Comparison of ENCODE assay signal across 1 cellular context in the genomic region with DNA sequence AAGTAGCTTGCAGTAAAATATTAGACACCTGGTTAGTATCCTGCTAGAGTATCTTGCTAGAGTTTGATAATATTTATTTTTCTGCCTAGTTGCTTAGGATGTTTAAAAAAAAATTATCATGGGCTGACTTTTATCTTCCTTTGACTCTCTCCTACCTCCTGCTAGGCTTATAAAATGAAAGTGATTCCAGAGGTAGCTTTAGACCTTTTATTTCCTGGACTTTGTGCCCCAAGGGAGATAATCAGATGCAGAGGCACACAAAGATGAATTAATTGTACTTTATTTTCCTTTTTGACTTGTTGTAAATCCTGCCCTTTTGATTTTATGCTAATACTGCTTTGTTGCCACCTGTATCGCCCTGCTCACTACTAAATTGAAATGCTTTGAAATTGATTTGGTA.
TF ChIP-seq lines count a peak whose summit lies in the region.

No MANE protein-coding gene starts in this region.

TF ChIP-seq in HEK293, 187 proteins besides CTCF, POLR2A, EP300 and RAD21 (continued from another document):
- TF ChIP-seq, protein P1, sequence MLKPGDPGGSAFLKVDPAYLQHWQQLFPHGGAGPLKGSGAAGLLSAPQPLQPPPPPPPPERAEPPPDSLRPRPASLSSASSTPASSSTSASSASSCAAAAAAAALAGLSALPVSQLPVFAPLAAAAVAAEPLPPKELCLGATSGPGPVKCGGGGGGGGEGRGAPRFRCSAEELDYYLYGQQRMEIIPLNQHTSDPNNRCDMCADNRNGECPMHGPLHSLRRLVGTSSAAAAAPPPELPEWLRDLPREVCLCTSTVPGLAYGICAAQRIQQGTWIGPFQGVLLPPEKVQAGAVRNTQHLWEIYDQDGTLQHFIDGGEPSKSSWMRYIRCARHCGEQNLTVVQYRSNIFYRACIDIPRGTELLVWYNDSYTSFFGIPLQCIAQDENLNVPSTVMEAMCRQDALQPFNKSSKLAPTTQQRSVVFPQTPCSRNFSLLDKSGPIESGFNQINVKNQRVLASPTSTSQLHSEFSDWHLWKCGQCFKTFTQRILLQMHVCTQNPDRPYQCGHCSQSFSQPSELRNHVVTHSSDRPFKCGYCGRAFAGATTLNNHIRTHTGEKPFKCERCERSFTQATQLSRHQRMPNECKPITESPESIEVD (tag by site-specific recombination; IDR thresholded peaks at IDR 0.05) = peak; percentile 62
TF ChIP-seq in HEK293: peak in this region for 2.
